In genomic region chr4:124940387-124940786, GRCh38 we compare ENCODE assay signal across 1 cellular context.
A peak's percentile ranks its signal among the peaks of the same experiment; 100 is the strongest.
TF ChIP-seq lines count a peak whose summit lies in the region.

No MANE protein-coding gene starts in this region.

TF ChIP-seq in endothelial cell of umbilical vein, 7 proteins besides CTCF, POLR2A, EP300 and RAD21:
- TF ChIP-seq, protein P1, sequence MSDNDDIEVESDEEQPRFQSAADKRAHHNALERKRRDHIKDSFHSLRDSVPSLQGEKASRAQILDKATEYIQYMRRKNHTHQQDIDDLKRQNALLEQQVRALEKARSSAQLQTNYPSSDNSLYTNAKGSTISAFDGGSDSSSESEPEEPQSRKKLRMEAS (IDR thresholded peaks at IDR 0.05; ENCODE audit: insufficient read depth, insufficient read length) = peak; percentile 38
- TF ChIP-seq JUN (IDR thresholded peaks at IDR 0.05; ENCODE audit: borderline replicate concordance, insufficient read depth, insufficient read length, low read depth) = peak; percentile 99
- peak; percentile 92 for TF ChIP-seq FOS (IDR thresholded peaks at IDR 0.05; ENCODE audit: borderline replicate concordance, insufficient read depth, low read length)
- peak; percentile 79 for TF ChIP-seq MYC (IDR thresholded peaks at IDR 0.05; ENCODE audit: low read depth, low read length)
- TF ChIP-seq GATA2 (IDR thresholded peaks at IDR 0.05; ENCODE audit: insufficient read depth, insufficient read length, low read depth, low read length) = peak; percentile 72
- no peak for TF ChIP-seq EZH2 (IDR thresholded peaks at IDR 0.05; ENCODE audit: borderline replicate concordance, low read depth, low read length, severe bottlenecking)
- TF ChIP-seq POLR2AphosphoS5 (IDR thresholded peaks at IDR 0.05; ENCODE audit: insufficient read depth, low read depth, low read length) = peak; percentile 20
